ENCODE assay signal across 3 cellular contexts in genomic region chr4:121876070-121876469, GRCh38.
TF ChIP-seq lines count a peak whose summit lies in the region.

No MANE protein-coding gene starts in this region.

TF ChIP-seq in WTC11, 78 proteins besides CTCF, POLR2A, EP300 and RAD21:
- TF ChIP-seq ARID4B (CRISPR knock-in tag; IDR thresholded peaks at IDR 0.05; ENCODE audit: borderline replicate concordance) (no peak), GTF2I (CRISPR knock-in tag; conservative IDR thresholded peaks at IDR 0.05) (peak; percentile 58; the same call in 1 of the 2 replicates), NR2C2 (CRISPR knock-in tag; IDR thresholded peaks at IDR 0.05) (no peak)
TF ChIP-seq in WTC11: peak in this region for 1.

TF ChIP-seq in GM12878, 131 proteins besides CTCF, POLR2A, EP300 and RAD21:
- TF ChIP-seq ZBTB40 (IDR thresholded peaks at IDR 0.05; ENCODE audit: borderline replicate concordance) (peak; percentile 64), SMARCA5 (IDR thresholded peaks at IDR 0.05) (no peak)

TF ChIP-seq in K562, 482 proteins besides CTCF, POLR2A, EP300 and RAD21:
- peak; percentile 66 for TF ChIP-seq RBM25 (IDR thresholded peaks at IDR 0.05; ENCODE audit: low read depth, low read length, severe bottlenecking)
- peak; percentile 81 for TF ChIP-seq ZNF121 (CRISPR knock-in tag; conservative IDR thresholded peaks at IDR 0.05)
- TF ChIP-seq ZBTB40 (IDR thresholded peaks at IDR 0.05) = peak; percentile 76
- peak; percentile 74; the same call in 1 of the 2 replicates for TF ChIP-seq ZBTB40 (CRISPR knock-in tag; IDR thresholded peaks at IDR 0.05)
- no peak for TF ChIP-seq SFPQ (IDR thresholded peaks at IDR 0.05; ENCODE audit: low read depth, low read length)
TF ChIP-seq in K562: peak in this region for 3.
